ENCODE assay signal across 16 cellular contexts in the genomic region with DNA sequence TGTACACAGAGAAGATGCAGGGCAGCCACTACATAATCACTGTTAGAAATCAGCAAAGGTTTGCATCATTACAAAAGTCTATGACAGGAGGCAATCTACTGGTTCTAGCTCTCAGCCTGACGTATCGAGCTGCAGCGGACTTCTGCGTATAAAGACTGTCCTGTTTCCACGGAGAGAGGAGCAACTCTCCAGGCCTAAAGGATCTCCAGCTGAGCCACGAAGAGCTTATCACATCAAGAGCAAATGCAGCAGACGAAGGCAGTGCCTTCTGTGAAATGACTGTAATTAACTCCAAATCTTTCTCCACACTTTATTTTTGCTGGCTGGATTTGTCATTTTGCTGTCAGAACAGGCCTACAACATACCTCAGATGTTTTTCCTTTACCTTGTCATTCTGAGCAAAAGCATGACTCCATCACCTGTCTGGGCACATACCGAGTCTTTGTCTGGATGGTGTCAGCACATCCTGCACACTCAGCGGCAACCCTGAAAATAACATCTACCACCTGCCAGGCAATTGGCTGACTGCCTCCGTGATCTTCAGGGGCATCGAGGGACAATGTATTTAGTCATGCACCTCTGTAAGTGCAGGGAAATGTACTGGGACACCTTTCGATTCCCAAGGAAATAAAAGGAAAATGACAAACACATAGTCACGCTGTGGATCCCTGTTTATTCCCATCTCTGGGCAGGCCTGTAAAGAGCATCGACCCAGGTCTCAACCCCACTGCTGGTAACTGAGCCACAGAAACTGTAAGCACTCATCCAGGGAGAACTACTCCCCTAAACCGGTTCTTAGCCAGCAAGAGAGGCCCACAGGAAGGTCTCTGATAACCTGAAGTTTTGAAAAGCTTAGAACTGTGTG. TPM values are rescaled to one million over a fixed set of nuclear protein-coding genes. Genes with fewer than 3 reads are reported as not detected.
DNase-seq lines count a peak whose midpoint lies in the region; ATAC-seq and TF ChIP-seq lines count a peak whose summit lies in the region.
"Had no signal": no experiment of that assay in that cellular context is flagged by ENCODE, and none has a peak within 500 bp of the region (broad histone marks: within the 10 kb centered on the region; RNA-seq: fewer than 3 reads in every experiment).

No MANE protein-coding gene starts in this region.

- H2AK5ac ChIP-seq in mesendoderm (ENCODE audit: low read length) = no peak overlapping the region

- H3K23ac ChIP-seq in mesendoderm (ENCODE audit: low read length) = no peak overlapping the region

- no peak overlapping the region for H3K56ac ChIP-seq in mesendoderm (ENCODE audit: low read length)

- no peak overlapping the region for H3K27ac Mint-ChIP-seq in HFFc6
- H3K27ac Mint-ChIP-seq: activated CD4-positive, alpha-beta memory T cell treated with anti-CD3 and anti-CD28 coated beads, Interleukin-2, amount 10 ng/mL, durations not matched to agents 7 days and 5 days; GM23338; progenitor cell of endocrine pancreas had no signal

- no peak overlapping the region for H2BK120ac ChIP-seq in mesendoderm (ENCODE audit: low read depth, low read length)

- H3K27ac ChIP-seq in caudate nucleus (ENCODE audit: low read depth, low read length) = no peak overlapping the region
- no peak overlapping the region for H3K27ac ChIP-seq in mesendoderm (ENCODE audit: low read depth, low read length)
- H3K27ac ChIP-seq: body of pancreas had no signal

- no peak overlapping the region for H4K5ac ChIP-seq in mesendoderm (ENCODE audit: low read length)

- no peaks in the 10 kb centered on the region for H3K79me1 ChIP-seq in mesendoderm (ENCODE audit: low read length)

- H3K27me3 Mint-ChIP-seq in HFFc6 (ENCODE audit: insufficient read depth) = no peaks in the 10 kb centered on the region; the same call in 1 of the 2 replicates
- H3K27me3 Mint-ChIP-seq: activated CD4-positive, alpha-beta memory T cell treated with anti-CD3 and anti-CD28 coated beads, Interleukin-2, amount 10 ng/mL, durations not matched to agents 7 days and 5 days; progenitor cell of endocrine pancreas had no signal

- H3K4ac ChIP-seq in mesendoderm (ENCODE audit: low read depth, low read length) = no peak overlapping the region

- no peak overlapping the region for H3K4me3 ChIP-seq in mesendoderm (ENCODE audit: low read length)
- H3K4me3 ChIP-seq: body of pancreas, GM23338, MG63 had no signal

- peaks cover 9% of the 10 kb centered on the region; the same call in 1 of the 2 replicates for H3K36me3 Mint-ChIP-seq in HFFc6 (ENCODE audit: low read depth)

- no CpG with 5 or more reads among the region's 15 CpGs for WGBS in mesendoderm (ENCODE audit: extremely low coverage, insufficient coverage, low lambda C conversion rate)

- no peak overlapping the region for H3K4me2 ChIP-seq in mesendoderm (ENCODE audit: low read length)
- H3K4me2 ChIP-seq: GM23338 had no signal

- no peaks in the 10 kb centered on the region for H3K79me2 ChIP-seq in mesendoderm (ENCODE audit: control insufficient read depth, insufficient read depth, low read length)

- no peak for TF ChIP-seq CTCF in HFFc6 (IDR thresholded peaks at IDR 0.05)

- H2BK5ac ChIP-seq in mesendoderm (ENCODE audit: low read length) = no peak overlapping the region

- in situ Hi-C loops in G401 (cut with HindIII; ENCODE audit: low sequenced_read_pairs) = no loop called here

- H3K9ac ChIP-seq in mesendoderm (ENCODE audit: low read length) = no peak overlapping the region

- no peaks in the 10 kb centered on the region for H3K4me1 ChIP-seq in mesendoderm (ENCODE audit: control insufficient read depth, low read depth, low read length)
- H3K4me1 ChIP-seq: body of pancreas had no signal

- H3K9me3 Mint-ChIP-seq in HFFc6 = no peaks in the 10 kb centered on the region
- H3K9me3 Mint-ChIP-seq: activated CD4-positive, alpha-beta memory T cell treated with anti-CD3 and anti-CD28 coated beads, Interleukin-2, amount 10 ng/mL, durations not matched to agents 7 days and 5 days; GM23338; stimulated activated effector memory CD8-positive, alpha-beta T cell treated with anti-CD3 and anti-CD28 coated beads, Interleukin-12 subunit alpha, Interleukin-12 subunit beta, amount 100 ng/mL, for 72 hours had no signal

- H3K27me3 ChIP-seq in mesendoderm (ENCODE audit: insufficient read depth, low read length, poor library complexity) = no peaks in the 10 kb centered on the region
- H3K27me3 ChIP-seq: body of pancreas, MG63 had no signal

- H3K4me1 Mint-ChIP-seq in HFFc6 (ENCODE audit: low read depth) = no peaks in the 10 kb centered on the region; the same call in 1 of the 2 replicates
- H3K4me1 Mint-ChIP-seq: GM23338 had no signal

- no peaks in the 10 kb centered on the region for H3K36me3 ChIP-seq in mesendoderm (ENCODE audit: control insufficient read depth, insufficient read depth, low read length)
- H3K36me3 ChIP-seq: MG63 had no signal

- no peak overlapping the region for H3K18ac ChIP-seq in mesendoderm (ENCODE audit: low read length)

- DNase-seq in G401 (ENCODE audit: low spot score) = peak; percentile 84
- peak; percentile 33 for DNase-seq in NCI-H2171 (lab: John Stamatoyannopoulos, UW)
- peak in 46 of 61 donors; percentile 7 to 90 (median 45) for DNase-seq in caudate nucleus (lab: John Stamatoyannopoulos, UW)
- DNase-seq in mesendoderm = peak; percentile 67
- no peak for DNase-seq in T-helper 9 cell
- DNase-seq in HFFc6 = no peak
- DNase-seq: activated CD4-positive, alpha-beta memory T cell treated with anti-CD3 and anti-CD28 coated beads, Interleukin-2, amount 10 ng/mL, durations not matched to agents 7 days and 5 days; body of pancreas; MG63; stimulated activated CD4-positive, alpha-beta T cell treated with anti-CD3 and anti-CD28 coated beads, Interleukin-2, amount 100 ng/mL, for 48 hours had no signal

- ATAC-seq in HG02759 (IDR thresholded peaks at IDR 0.05; ENCODE audit: unreplicated experiment) (no peak), HG02798 (IDR thresholded peaks at IDR 0.05; ENCODE audit: poor library complexity, unreplicated experiment) (no peak)
- ATAC-seq: body of pancreas; GM23338; Panc1; stimulated activated effector memory CD8-positive, alpha-beta T cell treated with anti-CD3 and anti-CD28 coated beads, Interleukin-12 subunit alpha, Interleukin-12 subunit beta, amount 100 ng/mL, for 72 hours had no signal

- no peak overlapping the region for H2BK15ac ChIP-seq in mesendoderm (replicated peaks; ENCODE audit: low read depth)

- H3K4me3 Mint-ChIP-seq in HFFc6 = no peak overlapping the region
- H3K4me3 Mint-ChIP-seq: activated CD4-positive, alpha-beta memory T cell treated with anti-CD3 and anti-CD28 coated beads, Interleukin-2, amount 10 ng/mL, durations not matched to agents 7 days and 5 days; GM23338; stimulated activated effector memory CD8-positive, alpha-beta T cell treated with anti-CD3 and anti-CD28 coated beads, Interleukin-12 subunit alpha, Interleukin-12 subunit beta, amount 100 ng/mL, for 72 hours had no signal

- H4K8ac ChIP-seq in mesendoderm (ENCODE audit: low read depth, low read length) = no peak overlapping the region

RNA-seq across cellular contexts. Expression of a gene that starts 26.3 kb away (rescaled TPM):
- 11.0 and 19.1 TPM in 2 replicates for total RNA-seq in G401 (2014; rRNA removed; shearing (Covaris generic))
- 7.7 TPM for polyA plus RNA-seq in mesendoderm (2013, experiment 1 of 2)
- 7.8 TPM for polyA plus RNA-seq in mesendoderm (2013, experiment 2 of 2)
- 100 to 1,000 TPM in 2 of 6 experiments, 10 to 100 TPM in 4; 75.5 to 113 (median 81.1) TPM for total RNA-seq in HFFc6 (2021; fragmentation: NEBNext Ultra II Directional; extraction: Animal tissue kit (Norgen Biotek cat#: 25700))

RNA-seq across cellular contexts. Expression of a gene that starts 36.3 kb away (rescaled TPM):
- 24.1 and 28.7 TPM in 2 replicates for total RNA-seq in G401 (2014; rRNA removed; shearing (Covaris generic))
- polyA plus RNA-seq in mesendoderm (2013, experiment 1 of 2) = 7.1 TPM
- 7.3 TPM for polyA plus RNA-seq in mesendoderm (2013, experiment 2 of 2)
- 10 to 100 TPM; 12.1 to 15.6 (median 14.7) TPM for total RNA-seq in HFFc6 (2021; fragmentation: NEBNext Ultra II Directional; extraction: Animal tissue kit (Norgen Biotek cat#: 25700))

Comparison
In these comparisons a context has a peak if more than half of its experiments do, and no peak if none do; other contexts are left out.
1. DNase-seq: peak in G401 (single experiment), NCI-H2171 (single experiment), caudate nucleus (46 of 61) and mesendoderm (single experiment); none in T-helper 9 cell (single experiment) and HFFc6 (single experiment).